In the genomic region with DNA sequence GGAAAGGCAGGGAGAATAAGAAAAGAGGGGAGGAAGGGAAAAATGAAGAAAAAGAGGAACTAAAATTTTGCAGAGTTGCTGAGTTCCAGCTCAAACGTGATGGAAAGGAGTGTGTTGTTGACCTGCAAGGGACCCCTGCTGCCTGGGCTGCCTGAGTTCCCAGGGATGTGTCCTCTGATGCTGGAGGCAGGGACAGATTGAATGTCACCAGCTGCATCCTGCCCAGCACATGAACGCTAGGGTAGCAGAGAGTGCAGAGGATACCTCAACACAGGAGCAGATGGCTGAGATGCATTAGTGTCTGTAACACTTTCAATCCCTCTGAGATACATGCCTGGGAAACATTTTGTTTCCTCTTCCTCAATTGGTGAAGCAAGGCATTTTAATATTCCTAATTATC, we compare ENCODE assay signal across 2 cellular contexts.
TF ChIP-seq lines count a peak whose summit lies in the region.

No MANE protein-coding gene starts in this region.

TF ChIP-seq in SK-N-SH, 30 proteins besides CTCF, POLR2A, EP300 and RAD21 (continued from another document):
- TF ChIP-seq, protein P1, sequence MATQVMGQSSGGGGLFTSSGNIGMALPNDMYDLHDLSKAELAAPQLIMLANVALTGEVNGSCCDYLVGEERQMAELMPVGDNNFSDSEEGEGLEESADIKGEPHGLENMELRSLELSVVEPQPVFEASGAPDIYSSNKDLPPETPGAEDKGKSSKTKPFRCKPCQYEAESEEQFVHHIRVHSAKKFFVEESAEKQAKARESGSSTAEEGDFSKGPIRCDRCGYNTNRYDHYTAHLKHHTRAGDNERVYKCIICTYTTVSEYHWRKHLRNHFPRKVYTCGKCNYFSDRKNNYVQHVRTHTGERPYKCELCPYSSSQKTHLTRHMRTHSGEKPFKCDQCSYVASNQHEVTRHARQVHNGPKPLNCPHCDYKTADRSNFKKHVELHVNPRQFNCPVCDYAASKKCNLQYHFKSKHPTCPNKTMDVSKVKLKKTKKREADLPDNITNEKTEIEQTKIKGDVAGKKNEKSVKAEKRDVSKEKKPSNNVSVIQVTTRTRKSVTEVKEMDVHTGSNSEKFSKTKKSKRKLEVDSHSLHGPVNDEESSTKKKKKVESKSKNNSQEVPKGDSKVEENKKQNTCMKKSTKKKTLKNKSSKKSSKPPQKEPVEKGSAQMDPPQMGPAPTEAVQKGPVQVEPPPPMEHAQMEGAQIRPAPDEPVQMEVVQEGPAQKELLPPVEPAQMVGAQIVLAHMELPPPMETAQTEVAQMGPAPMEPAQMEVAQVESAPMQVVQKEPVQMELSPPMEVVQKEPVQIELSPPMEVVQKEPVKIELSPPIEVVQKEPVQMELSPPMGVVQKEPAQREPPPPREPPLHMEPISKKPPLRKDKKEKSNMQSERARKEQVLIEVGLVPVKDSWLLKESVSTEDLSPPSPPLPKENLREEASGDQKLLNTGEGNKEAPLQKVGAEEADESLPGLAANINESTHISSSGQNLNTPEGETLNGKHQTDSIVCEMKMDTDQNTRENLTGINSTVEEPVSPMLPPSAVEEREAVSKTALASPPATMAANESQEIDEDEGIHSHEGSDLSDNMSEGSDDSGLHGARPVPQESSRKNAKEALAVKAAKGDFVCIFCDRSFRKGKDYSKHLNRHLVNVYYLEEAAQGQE (IDR thresholded peaks at IDR 0.05; ENCODE audit: low read depth, low read length), result no peak
- TF ChIP-seq, protein P2, sequence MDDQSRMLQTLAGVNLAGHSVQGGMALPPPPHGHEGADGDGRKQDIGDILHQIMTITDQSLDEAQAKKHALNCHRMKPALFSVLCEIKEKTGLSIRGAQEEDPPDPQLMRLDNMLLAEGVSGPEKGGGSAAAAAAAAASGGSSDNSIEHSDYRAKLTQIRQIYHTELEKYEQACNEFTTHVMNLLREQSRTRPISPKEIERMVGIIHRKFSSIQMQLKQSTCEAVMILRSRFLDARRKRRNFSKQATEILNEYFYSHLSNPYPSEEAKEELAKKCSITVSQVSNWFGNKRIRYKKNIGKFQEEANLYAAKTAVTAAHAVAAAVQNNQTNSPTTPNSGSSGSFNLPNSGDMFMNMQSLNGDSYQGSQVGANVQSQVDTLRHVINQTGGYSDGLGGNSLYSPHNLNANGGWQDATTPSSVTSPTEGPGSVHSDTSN (IDR thresholded peaks at IDR 0.05), result no peak
- TF ChIP-seq TCF12 (IDR thresholded peaks at IDR 0.05) (no peak), ELF1 (IDR thresholded peaks at IDR 0.05) (no peak), NRF1 (IDR thresholded peaks at IDR 0.05; ENCODE audit: low read depth, low read length) (no peak), NFIC (IDR thresholded peaks at IDR 0.05; ENCODE audit: borderline replicate concordance) (no peak), GATA2 (CRISPR knock-in tag; IDR thresholded peaks at IDR 0.05) (no peak), FOXJ3 (CRISPR knock-in tag; IDR thresholded peaks at IDR 0.05) (no peak), MEF2A (IDR thresholded peaks at IDR 0.05; ENCODE audit: borderline replicate concordance, low read depth) (no peak)
- TF ChIP-seq, protein P3, sequence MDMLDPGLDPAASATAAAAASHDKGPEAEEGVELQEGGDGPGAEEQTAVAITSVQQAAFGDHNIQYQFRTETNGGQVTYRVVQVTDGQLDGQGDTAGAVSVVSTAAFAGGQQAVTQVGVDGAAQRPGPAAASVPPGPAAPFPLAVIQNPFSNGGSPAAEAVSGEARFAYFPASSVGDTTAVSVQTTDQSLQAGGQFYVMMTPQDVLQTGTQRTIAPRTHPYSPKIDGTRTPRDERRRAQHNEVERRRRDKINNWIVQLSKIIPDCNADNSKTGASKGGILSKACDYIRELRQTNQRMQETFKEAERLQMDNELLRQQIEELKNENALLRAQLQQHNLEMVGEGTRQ (IDR thresholded peaks at IDR 0.05; ENCODE audit: borderline replicate concordance, low read depth, low read length), result no peak
- TF ChIP-seq, protein P4, sequence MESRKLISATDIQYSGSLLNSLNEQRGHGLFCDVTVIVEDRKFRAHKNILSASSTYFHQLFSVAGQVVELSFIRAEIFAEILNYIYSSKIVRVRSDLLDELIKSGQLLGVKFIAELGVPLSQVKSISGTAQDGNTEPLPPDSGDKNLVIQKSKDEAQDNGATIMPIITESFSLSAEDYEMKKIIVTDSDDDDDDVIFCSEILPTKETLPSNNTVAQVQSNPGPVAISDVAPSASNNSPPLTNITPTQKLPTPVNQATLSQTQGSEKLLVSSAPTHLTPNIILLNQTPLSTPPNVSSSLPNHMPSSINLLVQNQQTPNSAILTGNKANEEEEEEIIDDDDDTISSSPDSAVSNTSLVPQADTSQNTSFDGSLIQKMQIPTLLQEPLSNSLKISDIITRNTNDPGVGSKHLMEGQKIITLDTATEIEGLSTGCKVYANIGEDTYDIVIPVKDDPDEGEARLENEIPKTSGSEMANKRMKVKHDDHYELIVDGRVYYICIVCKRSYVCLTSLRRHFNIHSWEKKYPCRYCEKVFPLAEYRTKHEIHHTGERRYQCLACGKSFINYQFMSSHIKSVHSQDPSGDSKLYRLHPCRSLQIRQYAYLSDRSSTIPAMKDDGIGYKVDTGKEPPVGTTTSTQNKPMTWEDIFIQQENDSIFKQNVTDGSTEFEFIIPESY (IDR thresholded peaks at IDR 0.05; ENCODE audit: borderline replicate concordance, low read depth), result no peak
TF ChIP-seq in SK-N-SH: peak in this region for 0.

TF ChIP-seq in SK-N-SH treated with all-trans-retinoic acid at 6 μM for 48 hours, 23 proteins besides CTCF, POLR2A, EP300 and RAD21 (continued from another document):
- TF ChIP-seq, protein P5, sequence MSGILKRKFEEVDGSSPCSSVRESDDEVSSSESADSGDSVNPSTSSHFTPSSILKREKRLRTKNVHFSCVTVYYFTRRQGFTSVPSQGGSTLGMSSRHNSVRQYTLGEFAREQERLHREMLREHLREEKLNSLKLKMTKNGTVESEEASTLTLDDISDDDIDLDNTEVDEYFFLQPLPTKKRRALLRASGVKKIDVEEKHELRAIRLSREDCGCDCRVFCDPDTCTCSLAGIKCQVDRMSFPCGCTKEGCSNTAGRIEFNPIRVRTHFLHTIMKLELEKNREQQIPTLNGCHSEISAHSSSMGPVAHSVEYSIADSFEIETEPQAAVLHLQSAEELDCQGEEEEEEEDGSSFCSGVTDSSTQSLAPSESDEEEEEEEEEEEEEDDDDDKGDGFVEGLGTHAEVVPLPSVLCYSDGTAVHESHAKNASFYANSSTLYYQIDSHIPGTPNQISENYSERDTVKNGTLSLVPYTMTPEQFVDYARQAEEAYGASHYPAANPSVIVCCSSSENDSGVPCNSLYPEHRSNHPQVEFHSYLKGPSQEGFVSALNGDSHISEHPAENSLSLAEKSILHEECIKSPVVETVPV (CRISPR knock-in tag; IDR thresholded peaks at IDR 0.05), result no peak
- TF ChIP-seq PPARA (CRISPR knock-in tag; IDR thresholded peaks at IDR 0.05; ENCODE audit: borderline replicate concordance) (no peak), ZNF70 (CRISPR knock-in tag; IDR thresholded peaks at IDR 0.05) (no peak), TCF4 (CRISPR knock-in tag; IDR thresholded peaks at IDR 0.05; ENCODE audit: borderline replicate concordance) (no peak), SNAI2 (CRISPR knock-in tag; IDR thresholded peaks at IDR 0.05) (no peak), OSR1 (CRISPR knock-in tag; IDR thresholded peaks at IDR 0.05) (no peak), ARNTL (CRISPR knock-in tag; IDR thresholded peaks at IDR 0.05; ENCODE audit: borderline replicate concordance, low read depth) (no peak)
